ENCODE assay signal across 17 cellular contexts in the genomic region with DNA sequence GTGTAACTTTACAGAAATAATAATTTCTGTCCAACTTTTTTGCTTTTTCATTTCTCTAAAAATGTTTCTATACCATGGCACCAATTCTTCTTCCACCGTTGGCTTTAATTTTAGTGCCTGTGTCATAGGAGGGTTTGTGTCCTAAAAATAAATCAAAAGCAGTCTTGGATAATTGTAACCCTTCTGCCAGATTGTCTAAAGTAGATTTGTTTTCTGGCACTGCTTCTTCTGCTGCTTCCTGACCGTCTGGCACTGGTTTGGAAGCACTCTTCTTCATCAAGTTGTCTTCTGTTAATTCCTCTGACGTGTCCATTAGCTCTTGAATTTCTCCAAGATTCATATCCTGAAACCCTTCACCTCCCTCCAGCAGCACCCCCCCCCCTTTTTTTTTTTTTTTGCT. TPM values are rescaled to one million over a fixed set of nuclear protein-coding genes. Genes with fewer than 3 reads are reported as not detected.
DNase-seq lines count a peak whose midpoint lies in the region; ATAC-seq and TF ChIP-seq lines count a peak whose summit lies in the region.
"Had no signal": no experiment of that assay in that cellular context is flagged by ENCODE, and none has a peak within 500 bp of the region (broad histone marks: within the 10 kb centered on the region; RNA-seq: fewer than 3 reads in every experiment).

No MANE protein-coding gene starts in this region.

- no peaks in the 10 kb centered on the region for H3K79me1 ChIP-seq in trophoblast cell (ENCODE audit: low read length)

- H2AK5ac ChIP-seq in trophoblast cell (ENCODE audit: low read length), result no peak overlapping the region

- H3K9me3 ChIP-seq in SK-N-MC (ENCODE audit: low read depth, low read length), result no peaks in the 10 kb centered on the region
- no peaks in the 10 kb centered on the region for H3K9me3 ChIP-seq in trophoblast cell (ENCODE audit: insufficient read depth, low read depth, low read length)
- H3K9me3 ChIP-seq in tibial artery, result no peaks in the 10 kb centered on the region
- H3K9me3 ChIP-seq in PC-9 (ENCODE audit: insufficient read depth, low read depth), result no peaks in the 10 kb centered on the region
- H3K9me3 ChIP-seq: suprapubic skin had no signal

- no peaks in the 10 kb centered on the region for H3K27me3 ChIP-seq in trophoblast cell (ENCODE audit: insufficient read depth, low read length)
- H3K27me3 ChIP-seq in tibial artery, result no peaks in the 10 kb centered on the region
- H3K27me3 ChIP-seq in PC-9 (ENCODE audit: insufficient read depth, low read depth), result no peaks in the 10 kb centered on the region
- H3K27me3 ChIP-seq: BLaER1, suprapubic skin had no signal

- H3K9ac ChIP-seq in SK-N-MC (ENCODE audit: insufficient read length) (no peak overlapping the region), trophoblast cell (ENCODE audit: low read length) (no peak overlapping the region)
- H3K9ac ChIP-seq: BLaER1 had no signal

- H3K79me2 ChIP-seq in trophoblast cell (ENCODE audit: control insufficient read depth, insufficient read depth, low read length, poor library complexity) (peaks cover 12% of the 10 kb centered on the region), PC-9 (ENCODE audit: low read depth) (peaks cover 98% of the 10 kb centered on the region)

- no CpG with 5 or more reads among the region's 3 CpGs for WGBS in trophoblast cell (ENCODE audit: extremely low coverage, insufficient coverage, insufficient read length)

- no peak overlapping the region for H2BK5ac ChIP-seq in trophoblast cell (ENCODE audit: low read depth, low read length, poor library complexity)

- H3K23ac ChIP-seq in trophoblast cell (ENCODE audit: low read length), result no peak overlapping the region

- peaks cover 85% of the 10 kb centered on the region for H4K20me1 ChIP-seq in PC-9 (ENCODE audit: insufficient read depth)

- POLR2A ChIA-PET in PC-9 (lab: Charles Lee; ENCODE audit: unreplicated experiment), result no interaction called here

- H3K4me2 ChIP-seq in trophoblast cell (ENCODE audit: low read length), result no peak overlapping the region
- H3K4me2 ChIP-seq in PC-9, result no peak overlapping the region
- H3K4me2 ChIP-seq: BLaER1 had no signal

- no peak overlapping the region for H3K14ac ChIP-seq in trophoblast cell (ENCODE audit: low read length)

- H2BK120ac ChIP-seq in trophoblast cell (ENCODE audit: insufficient read depth, low read length, poor library complexity), result no peak overlapping the region

- intact Hi-C loops in left cardiac atrium (cut with DNase I), result no loop called here
- intact Hi-C loops in tibial artery (cut with DNase I; ENCODE audit: low total_unique reads), result no loop called here
- intact Hi-C loops in PC-9 (cut with micrococcal nuclease; ENCODE audit: unreplicated experiment), result no loop called here

- no peaks in the 10 kb centered on the region for H3K9me2 ChIP-seq in PC-9 (ENCODE audit: insufficient read depth)

- no peak overlapping the region for H4K12ac ChIP-seq in trophoblast cell (ENCODE audit: low read depth, low read length)

- DNase-seq in EH (ENCODE audit: low read depth), result peak; percentile 39
- DNase-seq in SK-N-MC (ENCODE audit: low read depth, low spot score), result no peak
- no peak for DNase-seq in left cardiac atrium
- no peak for DNase-seq in trophoblast cell
- DNase-seq in tibial artery, result no peak
- no peak for DNase-seq in PC-9
- no peak for DNase-seq in NCI-H2107 treated with DMSO at 0.1 percent for 48 hours (lab: John Stamatoyannopoulos, UW; ENCODE audit: unreplicated experiment)
- DNase-seq: activated CD4-positive, alpha-beta T cell treated with anti-CD3 and anti-CD28 coated beads for 1 hour; islet precursor cell; NCI-H1092; NCI-H2171 treated with DMSO at 0.1 percent for 48 hours; SIG-M5; T-helper 9 cell had no signal

- peak overlapping the region; percentile 79 for H3K4ac ChIP-seq in trophoblast cell (ENCODE audit: low read depth, low read length)

- TF ChIP-seq CTCF in tibial artery (IDR thresholded peaks at IDR 0.05), result no peak
- TF ChIP-seq CTCF in PC-9 (conservative IDR thresholded peaks at IDR 0.05), result no peak

- peak overlapping the region; percentile 72 for H3K27ac ChIP-seq in SK-N-MC
- no peak overlapping the region for H3K27ac ChIP-seq in trophoblast cell (ENCODE audit: low read depth, low read length)
- no peak overlapping the region for H3K27ac ChIP-seq in tibial artery
- H3K27ac ChIP-seq in PC-9, result no peak overlapping the region
- H3K27ac ChIP-seq: BLaER1, HL-60, suprapubic skin had no signal

- H3K36me3 ChIP-seq in SK-N-MC (ENCODE audit: insufficient read depth, low read length), result peaks cover 29% of the 10 kb centered on the region
- no peaks in the 10 kb centered on the region for H3K36me3 ChIP-seq in trophoblast cell (ENCODE audit: control insufficient read depth in 1 of 2, insufficient read depth in 2 of 2, low read length in 2 of 2)
- no peaks in the 10 kb centered on the region for H3K36me3 ChIP-seq in tibial artery
- H3K36me3 ChIP-seq in PC-9 (ENCODE audit: low read depth), result peaks cover 4% of the 10 kb centered on the region; the same call in 1 of the 2 replicates
- H3K36me3 ChIP-seq: suprapubic skin had no signal

- no peak overlapping the region for H2BK12ac ChIP-seq in trophoblast cell (ENCODE audit: low read length)

- no peak overlapping the region for H4K91ac ChIP-seq in trophoblast cell (ENCODE audit: low read depth, low read length)

- H4K8ac ChIP-seq in trophoblast cell (ENCODE audit: low read depth, low read length), result no peak overlapping the region

- peaks cover 5% of the 10 kb centered on the region for H3F3A ChIP-seq in PC-9 (ENCODE audit: insufficient read depth, low read depth)

- CTCF ChIA-PET in PC-9 (lab: Charles Lee), result no interaction called here

- H2AFZ ChIP-seq in trophoblast cell (ENCODE audit: insufficient read depth, low read length, poor library complexity), result no peak overlapping the region
- H2AFZ ChIP-seq in PC-9, result no peak overlapping the region

- no TSS peak for BruUV-seq in PC-9 (replicated peaks; lab: Mats Ljungman, UMichigan)

- H3K18ac ChIP-seq in trophoblast cell (ENCODE audit: low read length), result no peak overlapping the region

- H3K4me1 ChIP-seq in trophoblast cell (ENCODE audit: control insufficient read depth in 1 of 2, insufficient read depth in 2 of 2, low read length in 2 of 2) (peaks cover 0 to 3% of the 10 kb centered on the region in 2 experiments), tibial artery (peaks cover 0 to 80% (median 25%) of the 10 kb centered on the region in 4 donors), PC-9 (replicated peaks; ENCODE audit: insufficient read depth) (no peaks in the 10 kb centered on the region)
- H3K4me1 ChIP-seq: BLaER1 had no signal

- peak; percentile 57 to 70 for ATAC-seq in left cardiac atrium

- no peak overlapping the region for H3K4me3 ChIP-seq in SK-N-MC
- H3K4me3 ChIP-seq in trophoblast cell (ENCODE audit: low read depth, low read length), result no peak overlapping the region
- no peak overlapping the region for H3K4me3 ChIP-seq in tibial artery
- H3K4me3 ChIP-seq in PC-9, result no peak overlapping the region
- H3K4me3 ChIP-seq: BLaER1, K562, suprapubic skin had no signal

RNA-seq across cellular contexts. Expression of gene SCAF8, which starts 33.1 kb away (rescaled TPM):
- total RNA-seq in left cardiac atrium (10 to 100 TPM; 37.8 to 44.1 TPM), PC-9 (2021) (21.6 and 22.7 TPM in 2 replicates)
- polyA plus RNA-seq in trophoblast cell (2013), result 24.2 and 25.5 TPM in 2 replicates
